Comparison of ENCODE assay signal across 3 cellular contexts in genomic region chr12:7905600-7906125, GRCh38. TPM values are rescaled to one million over a fixed set of nuclear protein-coding genes. Genes with fewer than 3 reads are reported as not detected.
"Had no signal": no experiment of that assay in that cellular context is flagged by ENCODE, and none has a peak within 500 bp of the region (broad histone marks: within the 10 kb centered on the region; RNA-seq: fewer than 3 reads in every experiment).

No MANE protein-coding gene starts in this region.

RNA-seq across cellular contexts. Expression of gene SLC2A14, which starts 32.9 kb away (rescaled TPM):
- total RNA-seq: ascending aorta; left ventricle myocardium inferior; T-helper 1 cell treated with Interleukin-12 subunit alpha and Interleukin-12 subunit beta and Interleukin-4 antibody, amounts not matched to agents 30 ng/mL and 1 ng/mL, for 36 hours had no signal
